Comparison of ENCODE assay signal across 8 cellular contexts in genomic region chr7:95434501-95435421, GRCh38. TPM values are rescaled to one million over a fixed set of nuclear protein-coding genes. Genes with fewer than 3 reads are reported as not detected.
DNase-seq lines count a peak whose midpoint lies in the region; ATAC-seq and TF ChIP-seq lines count a peak whose summit lies in the region.

Gene PON2 (minus strand): TSS chr7:95435028. CDS start chr7:95434951, 77 bp downstream.

- H3K4me1 ChIP-seq in endodermal cell (ENCODE audit: control insufficient read depth, insufficient read depth, low read length): no peaks in the 10 kb centered on the region

- TF ChIP-seq POLR2A in GM19193 (IDR thresholded peaks at IDR 0.05; ENCODE audit: extremely low read depth, insufficient read depth, insufficient read length): peak; percentile 53

- H3K9me3 ChIP-seq in endodermal cell (ENCODE audit: control insufficient read depth, low read length): no peaks in the 10 kb centered on the region

- H3K4me3 Mint-ChIP-seq in endodermal cell: peak within 1 kb of the TSS; percentile 68

- WGBS in endodermal cell (ENCODE audit: insufficient coverage in 1 of 2, insufficient read length in 1 of 2), 2 experiments: 6 to 7% methylated on average over 26 to 58 of the region's 58 CpGs

- H3K27ac Mint-ChIP-seq in endodermal cell: peak within 1 kb of the TSS; percentile 96

- peaks cover 3% of the 10 kb centered on the region for H3K4me1 Mint-ChIP-seq in endodermal cell

- H3K9ac ChIP-seq in endodermal cell (ENCODE audit: extremely low read depth, low read length, poor library complexity, severe bottlenecking): peak within 1 kb of the TSS; percentile 81

- peaks cover 17% of the 10 kb centered on the region for H3K36me3 Mint-ChIP-seq in endodermal cell (ENCODE audit: low read depth)

- no peaks in the 10 kb centered on the region for H3K9me3 Mint-ChIP-seq in endodermal cell

- H3K36me3 ChIP-seq in endodermal cell (ENCODE audit: control insufficient read depth, insufficient read depth, low read length): no peaks in the 10 kb centered on the region

- H3K27ac ChIP-seq in endodermal cell (ENCODE audit: low read depth, low read length): peak within 1 kb of the TSS; percentile 93

- TF ChIP-seq CTCF in endodermal cell (conservative IDR thresholded peaks at IDR 0.05): no peak

- peak within 1 kb of the TSS; percentile 93 for H3K4me3 ChIP-seq in endodermal cell (ENCODE audit: low read length)

- no peaks in the 10 kb centered on the region for H3K27me3 Mint-ChIP-seq in endodermal cell (ENCODE audit: insufficient read depth)

- DNase-seq in C1 segment of cervical spinal cord (lab: John Stamatoyannopoulos, UW) (peak in 13 of 14 donors; percentile 19 to 84 (median 53)), NCI-H69 (lab: John Stamatoyannopoulos, UW) (peak; percentile 87), endodermal cell (peak; percentile 93), medulla oblongata (ENCODE audit: extremely low spot score) (peak; percentile 66)
- DNase-seq in activated CD8-positive, alpha-beta memory T cell treated with anti-CD3 and anti-CD28 coated beads, Interleukin-2, amount 50 U/mL, for 24 hours (ENCODE audit: extremely low read depth): peak; percentile 0
- peak; percentile 3 for DNase-seq in stimulated activated CD8-positive, alpha-beta memory T cell treated with anti-CD3 and anti-CD28 coated beads, Interleukin-15, amount 100 ng/mL, for 24 hours (ENCODE audit: low read depth)

- no peaks in the 10 kb centered on the region for H3K27me3 ChIP-seq in endodermal cell (ENCODE audit: control insufficient read depth, insufficient read depth, low read length, poor library complexity, severe bottlenecking)

- ATAC-seq in HG03280 (IDR thresholded peaks at IDR 0.05; ENCODE audit: unreplicated experiment): peak; percentile 93

RNA-seq across cellular contexts. Expression of gene PON2, which starts in this region (rescaled TPM):
- 10 to 100 TPM; 66.3 to 66.8 TPM for total RNA-seq in endodermal cell
- 297 TPM for polyA plus RNA-seq in endodermal cell (2013, experiment 1 of 2)
- polyA plus RNA-seq in endodermal cell (2013, experiment 2 of 2): 287 TPM

Comparison
In these comparisons a context has a peak if more than half of its experiments do, and no peak if none do; other contexts are left out.
1. Peak in every context shown above with its lines: DNase-seq, ATAC-seq, H3K4me3 ChIP-seq and H3K27ac ChIP-seq.
2. DNase-seq: peak in every context shown above with its lines; median percentile 93 in endodermal cell; 87 in NCI-H69; 66 in medulla oblongata; 53 in C1 segment of cervical spinal cord; 3 in stimulated activated CD8-positive, alpha-beta memory T cell treated with anti-CD3 and anti-CD28 coated beads, Interleukin-15, amount 100 ng/mL, for 24 hours; 0 in activated CD8-positive, alpha-beta memory T cell treated with anti-CD3 and anti-CD28 coated beads, Interleukin-2, amount 50 U/mL, for 24 hours.